ENCODE assay signal across 1 cellular context in genomic region chr11:43974830-43975229, GRCh38.
TF ChIP-seq lines count a peak whose summit lies in the region.

No MANE protein-coding gene starts in this region.

TF ChIP-seq in HEK293, 187 proteins besides CTCF, POLR2A, EP300 and RAD21 (continued from another document):
- no peak for TF ChIP-seq ZNF362 (tag by site-specific recombination; IDR thresholded peaks at IDR 0.05)
TF ChIP-seq in HEK293: peak in this region for 1.
